Comparison of ENCODE assay signal across 18 cellular contexts in the genomic region with DNA sequence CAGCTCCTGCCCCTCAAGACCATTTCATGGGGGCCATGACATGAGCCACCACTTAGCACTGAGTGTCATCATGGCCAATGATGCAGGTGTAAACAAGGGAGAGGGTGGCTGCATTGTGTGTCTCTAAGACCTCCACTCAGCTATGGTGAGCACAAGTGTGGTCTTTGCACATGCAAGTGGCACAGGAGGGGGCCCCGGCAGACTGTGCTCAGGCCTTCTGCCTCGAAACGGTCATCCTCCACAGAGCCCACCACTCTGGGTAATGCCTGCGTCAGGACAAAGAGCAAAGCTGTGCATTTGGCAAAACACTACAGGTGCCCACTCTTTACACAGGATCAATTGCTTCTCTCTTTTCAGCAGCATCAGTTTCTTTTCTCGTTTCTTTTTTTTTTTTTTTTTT.
DNase-seq lines count a peak whose midpoint lies in the region; ATAC-seq and TF ChIP-seq lines count a peak whose summit lies in the region.
"Had no signal": no experiment of that assay in that cellular context is flagged by ENCODE, and none has a peak within 500 bp of the region (broad histone marks: within the 10 kb centered on the region; RNA-seq: fewer than 3 reads in every experiment).

No MANE protein-coding gene starts in this region.

- H4K91ac ChIP-seq in neuronal stem cell (ENCODE audit: low read depth, low read length, poor library complexity), result no peak overlapping the region

- H3K4me3 ChIP-seq in cardiac muscle cell (no peak overlapping the region), neuronal stem cell (ENCODE audit: low read length in 2 of 2) (no peak overlapping the region), tibial nerve (no peak overlapping the region), lower lobe of right lung (no peak overlapping the region)
- H3K4me3 ChIP-seq: A549, BLaER1 had no signal

- H3K18ac ChIP-seq in neuronal stem cell (ENCODE audit: low read length), result no peak overlapping the region

- TF ChIP-seq POLR2A in tibial nerve (IDR thresholded peaks at IDR 0.05), result no peak

- no peak overlapping the region for H4K8ac ChIP-seq in neuronal stem cell (ENCODE audit: low read depth, low read length)

- H3K27me3 ChIP-seq in cardiac muscle cell (no peaks in the 10 kb centered on the region), neuronal stem cell (ENCODE audit: control insufficient read depth in 3 of 3, insufficient read depth in 3 of 3, low read depth in 1 of 3, low read length in 3 of 3) (no peaks in the 10 kb centered on the region), tibial nerve (no peaks in the 10 kb centered on the region), lower lobe of right lung (ENCODE audit: low read depth) (no peaks in the 10 kb centered on the region)
- H3K27me3 ChIP-seq: BLaER1 had no signal

- H3K9ac ChIP-seq in neuronal stem cell (ENCODE audit: low read depth, low read length, poor library complexity), result peak overlapping the region; percentile 34
- H3K9ac ChIP-seq: BLaER1 had no signal

- no peak overlapping the region for H2BK120ac ChIP-seq in neuronal stem cell (ENCODE audit: low read depth, low read length)

- no peak overlapping the region for H2BK12ac ChIP-seq in neuronal stem cell (ENCODE audit: low read length)

- intact Hi-C loops in Right ventricle myocardium inferior (cut with DNase I) (loop anchor here (10.0 kb wide), 1 partner anchor 55 kb away; no protein-coding TSS in a partner anchor), lower lobe of right lung (cut with DNase I) (no loop called here)

- peaks cover 2% of the 10 kb centered on the region for H3K79me1 ChIP-seq in neuronal stem cell (ENCODE audit: low read depth, low read length)

- ATAC-seq in Right ventricle myocardium inferior, result no peak
- no peak for ATAC-seq in T-helper 17 cell
- ATAC-seq in lower lobe of right lung, result no peak
- ATAC-seq: A549 had no signal

- H3K4me1 ChIP-seq in cardiac muscle cell (ENCODE audit: low read depth) (peaks cover 23% of the 10 kb centered on the region), neuronal stem cell (ENCODE audit: control insufficient read depth in 2 of 2, insufficient read depth in 1 of 2, low read depth in 1 of 2, low read length in 2 of 2) (peaks cover 3 to 8% of the 10 kb centered on the region in 2 donors), tibial nerve (peaks cover 0 to 95% (median 31%) of the 10 kb centered on the region in 4 donors), lower lobe of right lung (peaks cover 9% of the 10 kb centered on the region)

- H2BK15ac ChIP-seq in neuronal stem cell (ENCODE audit: low read length), result no peak overlapping the region

- H3K23ac ChIP-seq in neuronal stem cell (ENCODE audit: low read depth, low read length, poor library complexity), result no peak overlapping the region

- TF ChIP-seq CTCF in cardiac muscle cell (IDR thresholded peaks at IDR 0.05; ENCODE audit: low read depth, low read length) (no peak), tibial nerve (IDR thresholded peaks at IDR 0.05) (no peak), lower lobe of right lung (IDR thresholded peaks at IDR 0.05) (no peak)

- H3K9me3 ChIP-seq in cardiac muscle cell (ENCODE audit: low read depth) (no peaks in the 10 kb centered on the region), T-helper 17 cell (ENCODE audit: control insufficient read depth, low read length, poor library complexity, severe bottlenecking) (no peaks in the 10 kb centered on the region), neuronal stem cell (replicated peaks in 1 of 2; ENCODE audit: control insufficient read depth in 2 of 2, insufficient read depth in 1 of 2, low read depth in 1 of 2, low read length in 2 of 2) (no peaks in the 10 kb centered on the region), tibial nerve (no peaks in the 10 kb centered on the region), lower lobe of right lung (no peaks in the 10 kb centered on the region)
- H3K9me3 ChIP-seq: A549, BLaER1 had no signal

- no peak overlapping the region for H3K4ac ChIP-seq in neuronal stem cell (ENCODE audit: low read length)

- no peak overlapping the region for H3K4me2 ChIP-seq in neuronal stem cell (ENCODE audit: insufficient read depth, low read length, poor library complexity, severe bottlenecking)
- H3K4me2 ChIP-seq: A549, BLaER1 had no signal

- no peak overlapping the region for H3K14ac ChIP-seq in neuronal stem cell (ENCODE audit: low read length)

- no peak overlapping the region for H3K4me3 Mint-ChIP-seq in T-helper 17 cell
- H3K4me3 Mint-ChIP-seq: CD14-positive monocyte; CD4-positive, alpha-beta memory T cell; IgD-negative memory B cell had no signal

- DNase-seq in cardiac muscle cell (ENCODE audit: low read depth in 1 of 2, low spot score in 1 of 2), result no peak
- DNase-seq in Right ventricle myocardium inferior (ENCODE audit: missing footprints), result no peak
- DNase-seq in T-helper 17 cell, result no peak
- DNase-seq in neuronal stem cell (ENCODE audit: low spot score), result no peak
- DNase-seq in tibial nerve (ENCODE audit: low spot score in 2 of 2), result no peak
- no peak for DNase-seq in Ammon's horn (ENCODE audit: low spot score)
- DNase-seq in lower lobe of right lung, result no peak
- no peak for DNase-seq in HCEC 1CT
- DNase-seq: AML-193; CD4-positive, alpha-beta memory T cell; DMS153; DMS79; GF-D8 had no signal

- H3K4me1 Mint-ChIP-seq in T-helper 17 cell, result peaks cover 10% of the 10 kb centered on the region
- H3K4me1 Mint-ChIP-seq: CD14-positive monocyte had no signal

- no peak overlapping the region for H2AFZ ChIP-seq in neuronal stem cell (ENCODE audit: low read length)

- peak overlapping the region; percentile 39 for H3K27ac ChIP-seq in cardiac muscle cell
- H3K27ac ChIP-seq in neuronal stem cell (replicated peaks; ENCODE audit: low read length), result no peak overlapping the region
- H3K27ac ChIP-seq in tibial nerve, result peak overlapping the region; percentile 3 to 90 (median 68)
- no peak overlapping the region for H3K27ac ChIP-seq in lower lobe of right lung
- H3K27ac ChIP-seq: 22Rv1, A549 had no signal

- H3K27me3 Mint-ChIP-seq in T-helper 17 cell, result no peaks in the 10 kb centered on the region
- H3K27me3 Mint-ChIP-seq: CD4-positive, alpha-beta memory T cell had no signal

- H3K27ac Mint-ChIP-seq in T-helper 17 cell, result peak overlapping the region; percentile 88
- H3K27ac Mint-ChIP-seq: IgD-negative memory B cell had no signal

- H2BK5ac ChIP-seq in neuronal stem cell (ENCODE audit: low read length), result no peak overlapping the region

- H3K36me3 Mint-ChIP-seq in T-helper 17 cell (ENCODE audit: low read depth), result no peaks in the 10 kb centered on the region
- H3K36me3 Mint-ChIP-seq: CD14-positive monocyte; CD4-positive, alpha-beta memory T cell; IgD-negative memory B cell had no signal

- H3K36me3 ChIP-seq in cardiac muscle cell (peaks cover 4% of the 10 kb centered on the region), neuronal stem cell (replicated peaks in 1 of 2; ENCODE audit: control insufficient read depth in 2 of 2, insufficient read depth in 2 of 2, low read length in 2 of 2) (peaks cover 0 to 7% of the 10 kb centered on the region in 2 donors), tibial nerve (no peaks in the 10 kb centered on the region), lower lobe of right lung (no peaks in the 10 kb centered on the region)

- WGBS in neuronal stem cell (ENCODE audit: extremely low coverage in 2 of 2, insufficient read length in 2 of 2, insufficient replicate concordance in 1 of 2), 2 donors, result no CpG with 5 or more reads among the region's 5 CpGs
- WGBS in tibial nerve, 2 donors, result 56 to 70% methylated on average over 5 of the region's 5 CpGs

- no peak overlapping the region for H2AK5ac ChIP-seq in neuronal stem cell (ENCODE audit: low read depth, low read length)

- no peak for TF ChIP-seq EP300 in tibial nerve (IDR thresholded peaks at IDR 0.05)

Comparison
In these comparisons a context has a peak if more than half of its experiments do, and no peak if none do; other contexts are left out.
1. H3K27ac ChIP-seq: peak in cardiac muscle cell (single experiment) and tibial nerve (4 of 4); none in neuronal stem cell (single experiment) and lower lobe of right lung (single experiment).